In the genomic region with DNA sequence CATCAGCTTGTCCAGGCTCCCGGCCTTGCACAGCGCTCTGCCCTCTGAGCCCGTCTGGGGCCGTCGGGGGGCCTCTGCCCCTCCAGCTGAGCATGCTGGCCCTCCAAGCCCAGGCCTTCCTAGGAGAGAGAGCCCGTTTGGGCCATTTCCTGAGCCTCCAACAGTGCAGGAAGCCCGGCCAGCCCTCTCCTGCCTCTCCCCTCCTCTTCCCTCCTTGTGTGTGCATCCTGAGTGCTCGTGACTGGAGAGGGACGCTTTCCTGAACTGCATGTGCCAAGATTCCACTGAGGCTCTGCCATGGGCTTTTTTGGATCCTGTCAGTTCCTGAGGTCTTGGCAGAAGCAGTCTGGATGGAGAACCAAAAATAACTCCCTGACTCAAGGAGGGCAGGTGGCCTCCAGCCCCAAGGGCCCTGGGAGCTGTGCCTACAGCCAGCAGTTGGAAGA, we compare ENCODE assay signal across 15 cellular contexts. TPM values are rescaled to one million over a fixed set of nuclear protein-coding genes. Genes with fewer than 3 reads are reported as not detected.
"Had no signal": no experiment of that assay in that cellular context is flagged by ENCODE, and none has a peak within 500 bp of the region (broad histone marks: within the 10 kb centered on the region; RNA-seq: fewer than 3 reads in every experiment).

No MANE protein-coding gene starts in this region.

- H3K4me1 Mint-ChIP-seq: T-cell had no signal

- H3K27ac ChIP-seq: esophagus squamous epithelium, foreskin keratinocyte, hepatocyte, thoracic aorta, VCaP had no signal

- H3K36me3 Mint-ChIP-seq: natural killer cell treated with Interleukin-12 subunit alpha and Interleukin-12 subunit beta and Interleukin-15 and Interleukin-18, amount 100 ng/mL, for 72 hours; T-cell had no signal

- H3K4me3 Mint-ChIP-seq: activated CD8-positive, alpha-beta T cell treated with anti-CD3 and anti-CD28 coated beads, Interleukin-2, amount 10 ng/mL, durations not matched to agents 7 days and 5 days; activated naive CD4-positive, alpha-beta T cell treated with anti-CD3 and anti-CD28 coated beads for 36 hours; natural killer cell treated with Interleukin-12 subunit alpha and Interleukin-12 subunit beta and Interleukin-15 and Interleukin-18, amount 100 ng/mL, for 72 hours; T-cell had no signal

- ATAC-seq: activated CD8-positive, alpha-beta T cell treated with anti-CD3 and anti-CD28 coated beads, Interleukin-2, amount 10 ng/mL, durations not matched to agents 7 days and 5 days; foreskin keratinocyte; natural killer cell treated with Interleukin-12 subunit alpha and Interleukin-12 subunit beta and Interleukin-15 and Interleukin-18, amount 100 ng/mL, for 72 hours; stimulated activated naive CD8-positive, alpha-beta T cell treated with anti-CD3 and anti-CD28 coated beads, Interleukin-15, Interleukin-2, amounts not matched to agents 100 U/mL and 50 U/mL, for 24 hours; T-cell had no signal

- H3K9me3 Mint-ChIP-seq: activated naive CD4-positive, alpha-beta T cell treated with anti-CD3 and anti-CD28 coated beads for 36 hours; natural killer cell treated with Interleukin-12 subunit alpha and Interleukin-12 subunit beta and Interleukin-15 and Interleukin-18, amount 100 ng/mL, for 72 hours; T-cell had no signal

- DNase-seq: activated CD4-positive, alpha-beta T cell treated with anti-CD3 and anti-CD28 coated beads for 48 hours; activated CD8-positive, alpha-beta T cell treated with anti-CD3 and anti-CD28 coated beads, Interleukin-2, amount 10 ng/mL, durations not matched to agents 7 days and 5 days; activated naive CD4-positive, alpha-beta T cell treated with anti-CD3 and anti-CD28 coated beads for 36 hours; central memory CD4-positive, alpha-beta T cell; esophagus squamous epithelium; foreskin keratinocyte; stimulated activated CD4-positive, alpha-beta T cell treated with anti-CD3 and anti-CD28 coated beads, Interleukin-4, amount 100 ng/mL, for 1 hour; stimulated activated CD8-positive, alpha-beta memory T cell treated with anti-CD3 and anti-CD28 coated beads, Interleukin-4, amount 100 ng/mL, for 48 hours; stimulated activated naive CD8-positive, alpha-beta T cell treated with anti-CD3 and anti-CD28 coated beads, Interleukin-15, Interleukin-2, amounts not matched to agents 100 U/mL and 50 U/mL, for 24 hours; T-cell; T1000 had no signal

- H3K27ac Mint-ChIP-seq: activated CD8-positive, alpha-beta T cell treated with anti-CD3 and anti-CD28 coated beads, Interleukin-2, amount 10 ng/mL, durations not matched to agents 7 days and 5 days; activated naive CD4-positive, alpha-beta T cell treated with anti-CD3 and anti-CD28 coated beads for 36 hours; natural killer cell treated with Interleukin-12 subunit alpha and Interleukin-12 subunit beta and Interleukin-15 and Interleukin-18, amount 100 ng/mL, for 72 hours; T-cell had no signal

RNA-seq across cellular contexts. Expression of gene OLFM1, which starts 15.6 kb away (rescaled TPM):
- total RNA-seq: activated CD8-positive, alpha-beta T cell treated with anti-CD3 and anti-CD28 coated beads, Interleukin-2, amount 10 ng/mL, durations not matched to agents 7 days and 5 days; activated naive CD4-positive, alpha-beta T cell treated with anti-CD3 and anti-CD28 coated beads for 36 hours; natural killer cell treated with Interleukin-12 subunit alpha and Interleukin-12 subunit beta and Interleukin-15 and Interleukin-18, amount 100 ng/mL, for 72 hours had no signal
